ENCODE assay signal across 17 cellular contexts in the genomic region with DNA sequence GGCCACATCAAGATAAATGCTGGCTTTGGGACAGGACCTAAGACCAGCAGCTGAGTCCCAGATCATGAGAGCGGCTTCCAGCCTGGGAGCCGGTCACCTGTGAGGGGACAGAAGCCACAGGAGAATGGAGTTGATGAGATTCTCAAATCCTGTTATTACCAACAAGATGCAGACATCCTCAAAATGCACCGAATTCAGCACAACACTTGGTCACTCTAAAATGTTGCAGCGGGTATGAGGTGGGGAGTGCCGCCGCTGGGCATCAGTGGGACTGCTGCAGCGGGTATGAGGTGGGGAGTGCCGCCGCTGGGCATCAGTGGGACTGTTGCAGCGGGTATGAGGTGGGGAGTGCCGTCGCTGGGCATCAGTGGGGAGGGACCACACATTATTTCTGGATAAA. TPM values are rescaled to one million over a fixed set of nuclear protein-coding genes. Genes with fewer than 3 reads are reported as not detected.
A peak's percentile ranks its signal among the peaks of the same experiment; 100 is the strongest.
DNase-seq lines count a peak whose midpoint lies in the region; ATAC-seq and TF ChIP-seq lines count a peak whose summit lies in the region.
"Had no signal": no experiment of that assay in that cellular context is flagged by ENCODE, and none has a peak within 500 bp of the region (broad histone marks: within the 10 kb centered on the region; RNA-seq: fewer than 3 reads in every experiment).

No MANE protein-coding gene starts in this region.

- no peaks in the 10 kb centered on the region for H3K27me3 ChIP-seq in adrenal gland
- no peaks in the 10 kb centered on the region for H3K27me3 ChIP-seq in tibial nerve
- H3K27me3 ChIP-seq: heart left ventricle, vagina had no signal

- H3K4me1 Mint-ChIP-seq in natural killer cell (peaks cover 72 to 82% of the 10 kb centered on the region in 2 donors), mesothelial cell of epicardium (peaks cover 70% of the 10 kb centered on the region)
- peaks cover 54 to 61% of the 10 kb centered on the region in 2 donors for H3K4me1 Mint-ChIP-seq in natural killer cell treated with Interleukin-12 subunit alpha and Interleukin-12 subunit beta and Interleukin-15 and Interleukin-18, amount 100 ng/mL, for 72 hours (ENCODE audit: low read depth in 2 of 2)

- no peaks in the 10 kb centered on the region for H3K9me3 Mint-ChIP-seq in natural killer cell
- no peaks in the 10 kb centered on the region for H3K9me3 Mint-ChIP-seq in natural killer cell treated with Interleukin-12 subunit alpha and Interleukin-12 subunit beta and Interleukin-15 and Interleukin-18, amount 100 ng/mL, for 72 hours
- no peaks in the 10 kb centered on the region for H3K9me3 Mint-ChIP-seq in mesothelial cell of epicardium
- H3K9me3 Mint-ChIP-seq: activated T-helper 1 cell treated with anti-CD3 and anti-CD28 coated beads, Interleukin-12 subunit alpha, Interleukin-12 subunit beta, Interleukin-2, Interleukin-4 antibody, amounts not matched to agents 30 ng/mL and 10 ng/mL and 1 ng/mL, durations not matched to agents 14 hours and 24 hours and 36 hours had no signal

- TF ChIP-seq POLR2A in adrenal gland (IDR thresholded peaks at IDR 0.05) (no peak), tibial nerve (IDR thresholded peaks at IDR 0.05) (no peak)

- ATAC-seq in natural killer cell (no peak), HG03039 (IDR thresholded peaks at IDR 0.05; ENCODE audit: unreplicated experiment) (no peak)
- ATAC-seq in natural killer cell treated with Interleukin-12 subunit alpha and Interleukin-12 subunit beta and Interleukin-15 and Interleukin-18, amount 100 ng/mL, for 72 hours = no peak
- ATAC-seq: heart left ventricle had no signal

- H3K36me3 ChIP-seq in adrenal gland (replicated peaks in 1 of 2) (no peaks in the 10 kb centered on the region), tibial nerve (no peaks in the 10 kb centered on the region)
- H3K36me3 ChIP-seq: vagina had no signal

- TF ChIP-seq EP300 in tibial nerve (IDR thresholded peaks at IDR 0.05) = no peak

- peak overlapping the region in 4 of 5 donors; percentile 34 to 86 (median 58) for H3K27ac ChIP-seq in adrenal gland
- H3K27ac ChIP-seq in tibial nerve = peak overlapping the region in 1 of 4 donors; percentile 86
- H3K27ac ChIP-seq: vagina had no signal

- no peak for DNase-seq in natural killer cell
- no peak for DNase-seq in natural killer cell treated with Interleukin-12 subunit alpha and Interleukin-12 subunit beta and Interleukin-15 and Interleukin-18, amount 100 ng/mL, for 72 hours (ENCODE audit: low spot score)
- DNase-seq in adrenal gland = peak in 1 of 7 donors; percentile 49
- no peak for DNase-seq in mesothelial cell of epicardium (ENCODE audit: low spot score in 2 of 2, unreplicated experiment in 2 of 2)
- DNase-seq in tibial nerve (ENCODE audit: low spot score in 2 of 2) = no peak
- DNase-seq in activated gamma-delta T cell treated with Interleukin-2 at 50 U/mL for 16 hours = no peak
- DNase-seq: effector CD8-positive, alpha-beta T cell; KBM-7; mammary epithelial cell; NCI-H187 treated with DMSO at 0.1 percent for 48 hours; NCI-H446; SHP77 treated with DMSO at 0.1 percent for 48 hours; T-helper 1 cell had no signal

- H3K9me3 ChIP-seq in adrenal gland (replicated peaks in 1 of 3) (no peaks in the 10 kb centered on the region), tibial nerve (no peaks in the 10 kb centered on the region)
- H3K9me3 ChIP-seq: heart left ventricle, vagina had no signal

- TF ChIP-seq CTCF in natural killer cell (IDR thresholded peaks at IDR 0.05) = no peak
- TF ChIP-seq CTCF in adrenal gland (IDR thresholded peaks at IDR 0.05) = no peak
- no peak for TF ChIP-seq CTCF in mesothelial cell of epicardium (IDR thresholded peaks at IDR 0.05; ENCODE audit: unreplicated experiment)
- no peak for TF ChIP-seq CTCF in tibial nerve (IDR thresholded peaks at IDR 0.05)

- H3K4me3 Mint-ChIP-seq in natural killer cell (no peak overlapping the region), mesothelial cell of epicardium (no peak overlapping the region)
- H3K4me3 Mint-ChIP-seq in natural killer cell treated with Interleukin-12 subunit alpha and Interleukin-12 subunit beta and Interleukin-15 and Interleukin-18, amount 100 ng/mL, for 72 hours = no peak overlapping the region
- H3K4me3 Mint-ChIP-seq: activated T-helper 1 cell treated with anti-CD3 and anti-CD28 coated beads, Interleukin-12 subunit alpha, Interleukin-12 subunit beta, Interleukin-2, Interleukin-4 antibody, amounts not matched to agents 30 ng/mL and 10 ng/mL and 1 ng/mL, durations not matched to agents 14 hours and 24 hours and 36 hours had no signal

- H3K4me3 ChIP-seq in adrenal gland (no peak overlapping the region), tibial nerve (no peak overlapping the region)
- H3K4me3 ChIP-seq: heart left ventricle, vagina had no signal

- no peaks in the 10 kb centered on the region for H3K27me3 Mint-ChIP-seq in natural killer cell (ENCODE audit: low read depth in 2 of 2)
- no peaks in the 10 kb centered on the region for H3K27me3 Mint-ChIP-seq in natural killer cell treated with Interleukin-12 subunit alpha and Interleukin-12 subunit beta and Interleukin-15 and Interleukin-18, amount 100 ng/mL, for 72 hours
- no peaks in the 10 kb centered on the region for H3K27me3 Mint-ChIP-seq in mesothelial cell of epicardium (ENCODE audit: low read depth)

- H3K27ac Mint-ChIP-seq in natural killer cell = peak overlapping the region; percentile 19 to 56
- no peak overlapping the region for H3K27ac Mint-ChIP-seq in natural killer cell treated with Interleukin-12 subunit alpha and Interleukin-12 subunit beta and Interleukin-15 and Interleukin-18, amount 100 ng/mL, for 72 hours
- H3K27ac Mint-ChIP-seq in mesothelial cell of epicardium = peak overlapping the region; percentile 7

- H3K36me3 Mint-ChIP-seq in natural killer cell (no peaks in the 10 kb centered on the region), mesothelial cell of epicardium (no peaks in the 10 kb centered on the region)
- H3K36me3 Mint-ChIP-seq in natural killer cell treated with Interleukin-12 subunit alpha and Interleukin-12 subunit beta and Interleukin-15 and Interleukin-18, amount 100 ng/mL, for 72 hours = no peaks in the 10 kb centered on the region

- H3K4me1 ChIP-seq in adrenal gland (replicated peaks in 1 of 2) (peaks cover 68 to 99% of the 10 kb centered on the region in 2 donors), tibial nerve (peaks cover 7 to 97% (median 70%) of the 10 kb centered on the region in 4 donors)

- WGBS in adrenal gland, 4 donors = 83 to 85% (median 84%) methylated on average over 10 to 12 of the region's 12 CpGs
- WGBS in tibial nerve, 2 donors = 87 to 88% methylated on average over 12 of the region's 12 CpGs

- intact Hi-C loops in natural killer cell (cut with micrococcal nuclease) (no loop called here), adrenal gland (cut with DNase I) (loop anchor here in 1 of 2 donors (5.0 kb wide), 1 partner anchor 39 kb away; no protein-coding TSS in a partner anchor)

RNA-seq across cellular contexts. Expression of a gene that starts 21.2 kb away (rescaled TPM):
- total RNA-seq in natural killer cell (10 to 100 TPM; 73.9 to 95.2 (median 89.7) TPM), adrenal gland (100 to 1,000 TPM in 2 of 8 donors, 10 to 100 TPM in 6; 70.0 to 179 (median 90.0) TPM), mesothelial cell of epicardium (83.3 to 89.8 TPM (median 87.2 TPM) in 3 replicates), tibial nerve (100 to 1,000 TPM in 2 of 4 donors, 10 to 100 TPM in 2; 75.4 to 129 (median 95.6) TPM)
- total RNA-seq in natural killer cell treated with Interleukin-12 subunit alpha and Interleukin-12 subunit beta and Interleukin-15 and Interleukin-18, amount 100 ng/mL, for 72 hours = 100 to 1,000 TPM in 1 of 2 donors, 10 to 100 TPM in 1; 96.5 to 119 TPM
- polyA plus RNA-seq in adrenal gland = 100 to 1,000 TPM in 1 of 3 donors, 10 to 100 TPM in 2; 60.9 to 118 (median 62.3) TPM

RNA-seq across cellular contexts. Expression of a gene that starts 42.7 kb away (rescaled TPM):
- total RNA-seq in natural killer cell (10 to 100 TPM; 34.0 to 41.6 (median 38.3) TPM), adrenal gland (100 to 1,000 TPM in 1 of 8 donors, 10 to 100 TPM in 6, 1 to 10 TPM in 1; 8.8 to 146 (median 19.2) TPM), mesothelial cell of epicardium (16.2 to 17.2 TPM (median 16.7 TPM) in 3 replicates), tibial nerve (10 to 100 TPM; 67.5 to 95.0 (median 77.4) TPM)
- 1 to 10 TPM; 7.6 to 8.6 TPM for total RNA-seq in natural killer cell treated with Interleukin-12 subunit alpha and Interleukin-12 subunit beta and Interleukin-15 and Interleukin-18, amount 100 ng/mL, for 72 hours
- 100 to 1,000 TPM in 1 of 3 donors, 10 to 100 TPM in 1, 1 to 10 TPM in 1; 7.1 to 104 (median 75.9) TPM for polyA plus RNA-seq in adrenal gland

RNA-seq across cellular contexts. Expression of a gene that starts 52.1 kb away (rescaled TPM):
- 10 to 100 TPM; 21.1 to 26.3 (median 24.2) TPM for total RNA-seq in natural killer cell
- 1 to 10 TPM; 4.4 to 6.7 TPM for total RNA-seq in natural killer cell treated with Interleukin-12 subunit alpha and Interleukin-12 subunit beta and Interleukin-15 and Interleukin-18, amount 100 ng/mL, for 72 hours
- total RNA-seq in adrenal gland = 10 to 100 TPM in 3 of 8 donors, 1 to 10 TPM in 5; 5.0 to 14.4 (median 8.8) TPM
- polyA plus RNA-seq in adrenal gland = 10 to 100 TPM in 1 of 3 donors, 1 to 10 TPM in 2; 3.5 to 15.6 (median 4.8) TPM
- 11.0 to 12.3 TPM (median 11.0 TPM) in 3 replicates for total RNA-seq in mesothelial cell of epicardium
- total RNA-seq in tibial nerve = 10 to 100 TPM in 3 of 4 donors, 1 to 10 TPM in 1; 8.3 to 16.7 (median 13.9) TPM

RNA-seq across cellular contexts. Expression of a gene that starts 53.1 kb away (rescaled TPM):
- total RNA-seq in natural killer cell (100 to 1,000 TPM; 111 to 115 (median 113) TPM), adrenal gland (100 to 1,000 TPM; 288 to 842 (median 387) TPM), mesothelial cell of epicardium (229 to 235 TPM (median 233 TPM) in 3 replicates), tibial nerve (100 to 1,000 TPM; 184 to 350 (median 216) TPM)
- 100 to 1,000 TPM; 170 to 189 TPM for total RNA-seq in natural killer cell treated with Interleukin-12 subunit alpha and Interleukin-12 subunit beta and Interleukin-15 and Interleukin-18, amount 100 ng/mL, for 72 hours
- polyA plus RNA-seq in adrenal gland = 100 to 1,000 TPM; 300 to 856 (median 442) TPM

Comparison
In these comparisons a context has a peak if more than half of its experiments do, and no peak if none do; other contexts are left out.
1. H3K27ac Mint-ChIP-seq: peak in natural killer cell (2 of 2) and mesothelial cell of epicardium (single experiment); none in natural killer cell treated with Interleukin-12 subunit alpha and Interleukin-12 subunit beta and Interleukin-15 and Interleukin-18, amount 100 ng/mL, for 72 hours (0 of 2).